26 cellular contexts compared by ENCODE assay signal in the genomic region with DNA sequence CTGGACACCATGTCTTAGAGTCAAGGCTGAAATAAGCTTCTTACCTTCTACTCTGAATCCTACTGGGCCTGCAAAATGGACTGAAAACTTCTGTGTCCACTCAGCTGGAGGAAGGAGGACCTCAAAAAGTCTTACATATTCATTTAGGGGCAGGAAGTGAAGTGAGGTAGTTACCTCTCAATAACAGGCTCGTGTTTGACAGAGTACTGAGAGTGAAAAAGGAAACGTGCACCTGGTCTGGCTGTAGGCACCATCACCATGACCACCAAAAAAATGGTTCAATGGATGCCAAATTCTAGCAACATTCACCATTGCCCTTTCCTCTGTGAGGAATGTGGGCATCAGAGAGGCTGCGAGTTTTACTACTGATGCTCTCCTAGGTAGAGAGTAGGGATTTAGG.
DNase-seq lines count a peak whose midpoint lies in the region; ATAC-seq, FAIRE-seq and TF ChIP-seq lines count a peak whose summit lies in the region.
"Had no signal": no experiment of that assay in that cellular context is flagged by ENCODE, and none has a peak within 500 bp of the region (broad histone marks: within the 10 kb centered on the region; RNA-seq: fewer than 3 reads in every experiment).

No MANE protein-coding gene starts in this region.

- no peaks in the 10 kb centered on the region for H3K4me1 Mint-ChIP-seq in stimulated activated naive CD8-positive, alpha-beta T cell treated with anti-CD3 and anti-CD28 coated beads, Interleukin-15, amount 100 ng/mL, for 72 hours
- H3K4me1 Mint-ChIP-seq: activated CD4-positive, alpha-beta T cell treated with anti-CD3 and anti-CD28 coated beads for 36 hours; activated naive CD4-positive, alpha-beta T cell treated with anti-CD3 and anti-CD28 coated beads, Interleukin-2, amount 10 ng/mL, durations not matched to agents 7 days and 5 days; endodermal cell; T-cell had no signal

- TF ChIP-seq POLR2A in GM12891 (IDR thresholded peaks at IDR 0.05; ENCODE audit: low read depth, low read length), result no peak

- no peak overlapping the region for H3K4me3 Mint-ChIP-seq in stimulated activated naive CD8-positive, alpha-beta T cell treated with anti-CD3 and anti-CD28 coated beads, Interleukin-15, amount 100 ng/mL, for 72 hours
- H3K4me3 Mint-ChIP-seq: activated CD4-positive, alpha-beta T cell treated with anti-CD3 and anti-CD28 coated beads for 36 hours; activated naive CD4-positive, alpha-beta T cell treated with anti-CD3 and anti-CD28 coated beads, Interleukin-2, amount 10 ng/mL, durations not matched to agents 7 days and 5 days; activated T-cell treated with anti-CD3 and anti-CD28 coated beads, Interleukin-2, amount 50 U/mL, for 72 hours; endodermal cell; HFFc6; T-cell had no signal

- FAIRE-seq in GM12891 (lab: Jason Lieb, UNC), result peak; percentile 38
- FAIRE-seq: TTC549, urothelium cell line had no signal

- H3K27ac Mint-ChIP-seq in stimulated activated naive CD8-positive, alpha-beta T cell treated with anti-CD3 and anti-CD28 coated beads, Interleukin-15, amount 100 ng/mL, for 72 hours, result no peak overlapping the region
- H3K27ac Mint-ChIP-seq: activated CD4-positive, alpha-beta T cell treated with anti-CD3 and anti-CD28 coated beads for 36 hours; activated naive CD4-positive, alpha-beta T cell treated with anti-CD3 and anti-CD28 coated beads, Interleukin-2, amount 10 ng/mL, durations not matched to agents 7 days and 5 days; activated T-cell treated with anti-CD3 and anti-CD28 coated beads, Interleukin-2, amount 50 U/mL, for 72 hours; endodermal cell; HFFc6; T-cell had no signal

- H3K9me3 Mint-ChIP-seq in stimulated activated naive CD8-positive, alpha-beta T cell treated with anti-CD3 and anti-CD28 coated beads, Interleukin-15, amount 100 ng/mL, for 72 hours, result peaks cover 0 to 7% of the 10 kb centered on the region in 2 donors
- H3K9me3 Mint-ChIP-seq: activated naive CD4-positive, alpha-beta T cell treated with anti-CD3 and anti-CD28 coated beads, Interleukin-2, amount 10 ng/mL, durations not matched to agents 7 days and 5 days; endodermal cell; HFFc6 had no signal

- DNase-seq in GM12891 (ENCODE audit: insufficient read length, low spot score) (peak; percentile 5), 8988T (no peak)
- DNase-seq in stimulated activated naive CD4-positive, alpha-beta T cell (lab: John Stamatoyannopoulos, UW), result no peak
- DNase-seq in activated CD8-positive, alpha-beta memory T cell treated with anti-CD3 and anti-CD28 coated beads, Interleukin-2, amount 50 U/mL, for 48 hours, result no peak
- DNase-seq in stimulated activated naive CD8-positive, alpha-beta T cell treated with anti-CD3 and anti-CD28 coated beads, Interleukin-15, amount 100 ng/mL, for 72 hours, result no peak
- DNase-seq: activated CD4-positive, alpha-beta T cell treated with anti-CD3 and anti-CD28 coated beads for 36 hours; activated naive CD4-positive, alpha-beta T cell treated with anti-CD3 and anti-CD28 coated beads, Interleukin-2, amount 10 ng/mL, durations not matched to agents 7 days and 5 days; activated T-cell treated with anti-CD3 and anti-CD28 coated beads, Interleukin-2, amount 50 U/mL, for 72 hours; Calu3; cortex of kidney; endodermal cell; esophagus squamous epithelium; HFFc6; kidney glomerular epithelial cell; mammary epithelial cell; MV-4-11; NCI-H2029; NCI-H345; Peyer's patch; T-cell had no signal

- H3K27me3 Mint-ChIP-seq in stimulated activated naive CD8-positive, alpha-beta T cell treated with anti-CD3 and anti-CD28 coated beads, Interleukin-15, amount 100 ng/mL, for 72 hours, result no peaks in the 10 kb centered on the region
- H3K27me3 Mint-ChIP-seq: activated CD4-positive, alpha-beta T cell treated with anti-CD3 and anti-CD28 coated beads for 36 hours; activated naive CD4-positive, alpha-beta T cell treated with anti-CD3 and anti-CD28 coated beads, Interleukin-2, amount 10 ng/mL, durations not matched to agents 7 days and 5 days had no signal

- ATAC-seq in GM18909 (IDR thresholded peaks at IDR 0.05; ENCODE audit: poor library complexity, unreplicated experiment), result peak; percentile 69
- ATAC-seq in GM21576 (IDR thresholded peaks at IDR 0.05; ENCODE audit: unreplicated experiment), result peak; percentile 76
- peak; percentile 79 for ATAC-seq in HG03159 (IDR thresholded peaks at IDR 0.05; ENCODE audit: unreplicated experiment)
- ATAC-seq in stimulated activated naive CD8-positive, alpha-beta T cell treated with anti-CD3 and anti-CD28 coated beads, Interleukin-15, amount 100 ng/mL, for 72 hours, result no peak
- ATAC-seq: activated CD4-positive, alpha-beta T cell treated with anti-CD3 and anti-CD28 coated beads for 36 hours; activated T-cell treated with anti-CD3 and anti-CD28 coated beads, Interleukin-2, amount 50 U/mL, for 72 hours; gastroesophageal sphincter; T-cell had no signal

TF ChIP-seq in GM12891, 5 proteins besides CTCF, POLR2A, EP300 and RAD21:
- TF ChIP-seq SPI1 (IDR thresholded peaks at IDR 0.05; ENCODE audit: low read depth, low read length), result no peak
- no peak for TF ChIP-seq TAF1 (IDR thresholded peaks at IDR 0.05; ENCODE audit: low read depth, low read length)
- TF ChIP-seq POU2F2 (IDR thresholded peaks at IDR 0.05; ENCODE audit: low read depth, low read length), result no peak
- no peak for TF ChIP-seq PAX5 (IDR thresholded peaks at IDR 0.05; ENCODE audit: insufficient read depth, low read length, severe bottlenecking)
- TF ChIP-seq POLR2AphosphoS5 (IDR thresholded peaks at IDR 0.05; ENCODE audit: low read depth, low read length), result no peak
TF ChIP-seq in GM12891: peak in this region for 0.
